In genomic region chr21:41951876-41952567, GRCh38 we compare ENCODE assay signal across 9 cellular contexts. TPM values are rescaled to one million over a fixed set of nuclear protein-coding genes. Genes with fewer than 3 reads are reported as not detected.
A peak's percentile ranks its signal among the peaks of the same experiment; 100 is the strongest.
DNase-seq lines count a peak whose midpoint lies in the region; ATAC-seq and TF ChIP-seq lines count a peak whose summit lies in the region.
"Had no signal": no experiment of that assay in that cellular context is flagged by ENCODE, and none has a peak within 500 bp of the region (broad histone marks: within the 10 kb centered on the region; RNA-seq: fewer than 3 reads in every experiment).

No MANE protein-coding gene starts in this region.

- H3K36me3 Mint-ChIP-seq in CD4-positive, alpha-beta memory T cell, result no peaks in the 10 kb centered on the region
- H3K36me3 Mint-ChIP-seq in endodermal cell (ENCODE audit: low read depth), result no peaks in the 10 kb centered on the region
- H3K36me3 Mint-ChIP-seq in progenitor cell of endocrine pancreas (ENCODE audit: insufficient read depth), result peaks cover 4% of the 10 kb centered on the region

- H3F3A ChIP-seq in PC-9 (ENCODE audit: insufficient read depth, low read depth), result peaks cover 19% of the 10 kb centered on the region; the same call in 1 of the 2 replicates

- H3K36me3 ChIP-seq in CD4-positive, alpha-beta memory T cell (ENCODE audit: insufficient read depth, low read length), result no peaks in the 10 kb centered on the region
- H3K36me3 ChIP-seq in PC-9 (ENCODE audit: low read depth) (no peaks in the 10 kb centered on the region), endodermal cell (ENCODE audit: control insufficient read depth, insufficient read depth, low read length) (no peaks in the 10 kb centered on the region)

- H3K79me2 ChIP-seq in PC-9 (ENCODE audit: low read depth), result peaks cover 59% of the 10 kb centered on the region

- POLR2A ChIA-PET in CD4-positive, alpha-beta memory T cell (lab: Charles Lee; ENCODE audit: partially characterized antibody), result interaction anchor here (1.2 kb wide), 1 partner anchor 26 kb away, joined by 7 read pairs; no protein-coding TSS in a partner anchor
- POLR2A ChIA-PET in PC-9 (lab: Charles Lee; ENCODE audit: unreplicated experiment), result interaction anchor here (0.6 kb wide), 1 partner anchor 485 kb away, joined by 5 read pairs; no protein-coding TSS in a partner anchor

- no peaks in the 10 kb centered on the region for H4K20me1 ChIP-seq in PC-9 (ENCODE audit: insufficient read depth)

- no peak for DNase-seq in CD4-positive, alpha-beta memory T cell
- no peak for DNase-seq in PC-9
- no peak for DNase-seq in endodermal cell
- DNase-seq in progenitor cell of endocrine pancreas (ENCODE audit: low spot score, unreplicated experiment), result no peak
- no peak for DNase-seq in germinal center (ENCODE audit: low spot score)
- DNase-seq in cerebellum (ENCODE audit: low spot score), result no peak
- DNase-seq in D341Med (ENCODE audit: low spot score), result no peak
- DNase-seq: NCI-H1694 treated with DMSO at 0.1 percent for 48 hours had no signal

- no peaks in the 10 kb centered on the region for H3K9me3 Mint-ChIP-seq in CD4-positive, alpha-beta memory T cell
- H3K9me3 Mint-ChIP-seq in endodermal cell (no peaks in the 10 kb centered on the region), progenitor cell of endocrine pancreas (ENCODE audit: low read depth) (no peaks in the 10 kb centered on the region)

- no peaks in the 10 kb centered on the region for H3K9me3 ChIP-seq in CD4-positive, alpha-beta memory T cell (ENCODE audit: control insufficient read depth in 1 of 2, low read length in 2 of 2)
- H3K9me3 ChIP-seq in PC-9 (ENCODE audit: insufficient read depth, low read depth), result no peaks in the 10 kb centered on the region
- H3K9me3 ChIP-seq in endodermal cell (ENCODE audit: control insufficient read depth, low read length), result no peaks in the 10 kb centered on the region

- no TSS peak for BruUV-seq in PC-9 (replicated peaks; lab: Mats Ljungman, UMichigan)

- no peak overlapping the region for H3K27ac ChIP-seq in CD4-positive, alpha-beta memory T cell (ENCODE audit: low read depth, low read length)
- no peak overlapping the region for H3K27ac ChIP-seq in PC-9
- no peak overlapping the region for H3K27ac ChIP-seq in endodermal cell (ENCODE audit: low read depth, low read length)

- H3K4me3 ChIP-seq in CD4-positive, alpha-beta memory T cell (ENCODE audit: low read length in 2 of 2), result no peak overlapping the region
- H3K4me3 ChIP-seq in PC-9 (peak overlapping the region; percentile 84), endodermal cell (ENCODE audit: low read length) (peak overlapping the region; percentile 81)

- peaks cover 6% of the 10 kb centered on the region for H3K4me1 ChIP-seq in CD4-positive, alpha-beta memory T cell (ENCODE audit: insufficient read depth, low read length)
- H3K4me1 ChIP-seq in PC-9 (replicated peaks; ENCODE audit: insufficient read depth) (peaks cover 40% of the 10 kb centered on the region), endodermal cell (ENCODE audit: control insufficient read depth, insufficient read depth, low read length) (peaks cover 17% of the 10 kb centered on the region)

- no peaks in the 10 kb centered on the region for H3K9me2 ChIP-seq in PC-9 (ENCODE audit: insufficient read depth)

- no peak overlapping the region for H3K9ac ChIP-seq in endodermal cell (ENCODE audit: extremely low read depth, low read length, poor library complexity, severe bottlenecking)

- H2AFZ ChIP-seq in PC-9, result no peak overlapping the region

- CTCF ChIA-PET in CD4-positive, alpha-beta memory T cell (lab: Charles Lee; ENCODE audit: partially characterized antibody), result interaction anchor here (0.9 kb wide), 1 partner anchor 25 kb away, joined by 3 read pairs; no protein-coding TSS in a partner anchor
- CTCF ChIA-PET in PC-9 (lab: Charles Lee), result interaction anchor here (0.9 kb wide), 1 partner anchor 165 kb away, joined by 3 read pairs; no protein-coding TSS in a partner anchor

- peak overlapping the region; percentile 84 for H3K4me2 ChIP-seq in PC-9

- no peaks in the 10 kb centered on the region for H3K27me3 ChIP-seq in CD4-positive, alpha-beta memory T cell (ENCODE audit: insufficient read depth, low read length)
- no peaks in the 10 kb centered on the region for H3K27me3 ChIP-seq in PC-9 (ENCODE audit: insufficient read depth, low read depth)
- peaks cover 20% of the 10 kb centered on the region for H3K27me3 ChIP-seq in endodermal cell (ENCODE audit: control insufficient read depth, insufficient read depth, low read length, poor library complexity, severe bottlenecking)

- H3K27me3 Mint-ChIP-seq in CD4-positive, alpha-beta memory T cell, result peaks cover 10 to 25% of the 10 kb centered on the region in 2 donors
- H3K27me3 Mint-ChIP-seq in endodermal cell (ENCODE audit: insufficient read depth) (peaks cover 18% of the 10 kb centered on the region), progenitor cell of endocrine pancreas (peaks cover 26% of the 10 kb centered on the region)

- H3K4me3 Mint-ChIP-seq in CD4-positive, alpha-beta memory T cell, result peak overlapping the region; percentile 26 to 68 (median 54)
- H3K4me3 Mint-ChIP-seq in endodermal cell, result peak overlapping the region; percentile 66
- H3K4me3 Mint-ChIP-seq in progenitor cell of endocrine pancreas (ENCODE audit: low read depth), result peak overlapping the region; percentile 73

- intact Hi-C loops in CD4-positive, alpha-beta memory T cell (cut with micrococcal nuclease), result no loop called here
- intact Hi-C loops in PC-9 (cut with micrococcal nuclease; ENCODE audit: unreplicated experiment), result no loop called here

- no peak for TF ChIP-seq CTCF in PC-9 (conservative IDR thresholded peaks at IDR 0.05)
- TF ChIP-seq CTCF in endodermal cell (conservative IDR thresholded peaks at IDR 0.05), result no peak
- no peak for TF ChIP-seq CTCF in progenitor cell of endocrine pancreas (IDR thresholded peaks at IDR 0.05; ENCODE audit: unreplicated experiment)

- no peak overlapping the region for H3K27ac Mint-ChIP-seq in CD4-positive, alpha-beta memory T cell
- H3K27ac Mint-ChIP-seq in endodermal cell (no peak overlapping the region), progenitor cell of endocrine pancreas (peak overlapping the region; percentile 73)

- no peak for ATAC-seq in GM19324 (IDR thresholded peaks at IDR 0.05; ENCODE audit: low FRiP score, unreplicated experiment)

- 94 to 96% methylated on average over 5 of the region's 5 CpGs for WGBS in endodermal cell (ENCODE audit: insufficient coverage in 1 of 2, insufficient read length in 1 of 2), 2 experiments

- H3K4me1 Mint-ChIP-seq in CD4-positive, alpha-beta memory T cell, result peaks cover 3 to 16% (median 7%) of the 10 kb centered on the region in 4 donors
- H3K4me1 Mint-ChIP-seq in endodermal cell (peaks cover 39% of the 10 kb centered on the region), progenitor cell of endocrine pancreas (ENCODE audit: low read depth) (peaks cover 14% of the 10 kb centered on the region)

RNA-seq across cellular contexts. Expression of gene C2CD2, which starts 1.8 kb away (rescaled TPM):
- total RNA-seq in CD4-positive, alpha-beta memory T cell, result 10 to 100 TPM; 10.5 to 11.0 TPM
- polyA plus RNA-seq in CD4-positive, alpha-beta memory T cell, result 1 to 10 TPM; 1.9 to 3.5 TPM
- total RNA-seq in PC-9 (2021) (26.8 and 27.9 TPM in 2 replicates), endodermal cell (10 to 100 TPM; 26.3 to 28.7 TPM), progenitor cell of endocrine pancreas (24.8 and 26.3 TPM in 2 replicates), cerebellum (16.4 TPM)
- polyA plus RNA-seq in endodermal cell (2013, experiment 1 of 2), result 8.9 TPM
- 7.2 TPM for polyA plus RNA-seq in endodermal cell (2013, experiment 2 of 2)

RNA-seq across cellular contexts. Expression of gene ZBTB21, which starts 58.1 kb away (rescaled TPM):
- 10 to 100 TPM; 20.4 to 21.7 TPM for total RNA-seq in CD4-positive, alpha-beta memory T cell
- polyA plus RNA-seq in CD4-positive, alpha-beta memory T cell, result 1 to 10 TPM; 4.3 to 6.7 TPM
- total RNA-seq in PC-9 (2021) (9.1 and 13.5 TPM in 2 replicates), endodermal cell (10 to 100 TPM; 17.3 to 23.1 TPM), progenitor cell of endocrine pancreas (15.7 and 18.6 TPM in 2 replicates), cerebellum (13.3 TPM)
- polyA plus RNA-seq in endodermal cell (2013, experiment 1 of 2), result 14.0 TPM
- polyA plus RNA-seq in endodermal cell (2013, experiment 2 of 2), result 14.4 TPM

Comparison
In these comparisons a context has a peak if more than half of its experiments do, and no peak if none do; other contexts are left out.
1. H3K4me3 ChIP-seq: peak in PC-9 (single experiment) and endodermal cell (single experiment); none in CD4-positive, alpha-beta memory T cell (0 of 2).
2. Peak in every context shown above with its lines, with median percentiles within 50 percentile points of each other: H3K4me3 Mint-ChIP-seq.